In the genomic region with DNA sequence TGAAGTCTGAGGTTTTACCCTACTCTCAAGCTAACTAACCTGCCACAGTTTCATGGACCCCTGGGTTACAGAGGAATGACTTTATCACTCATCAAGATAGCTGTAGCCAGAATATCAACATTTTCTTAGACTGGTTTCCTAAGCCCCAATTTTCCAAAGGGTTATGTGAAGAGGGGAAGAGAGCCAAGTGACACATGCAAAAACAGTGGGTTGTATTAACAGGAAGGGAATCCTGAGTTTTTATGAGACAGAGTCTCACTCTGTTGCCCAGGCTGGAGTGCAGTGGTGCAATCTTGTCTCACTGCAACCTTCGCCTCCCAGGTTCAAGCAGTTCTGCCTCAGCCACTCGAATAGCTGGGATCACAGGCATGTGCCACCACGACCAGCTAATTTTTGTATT, we compare ENCODE assay signal across 9 cellular contexts. TPM values are rescaled to one million over a fixed set of nuclear protein-coding genes. Genes with fewer than 3 reads are reported as not detected.
DNase-seq lines count a peak whose midpoint lies in the region; ATAC-seq and TF ChIP-seq lines count a peak whose summit lies in the region.
"Had no signal": no experiment of that assay in that cellular context is flagged by ENCODE, and none has a peak within 500 bp of the region (broad histone marks: within the 10 kb centered on the region; RNA-seq: fewer than 3 reads in every experiment).

No MANE protein-coding gene starts in this region.

- DNase-seq in GM12865 (ENCODE audit: low read depth): no peak
- DNase-seq in Peyer's patch: no peak
- DNase-seq in iPS-NIHi7 (ENCODE audit: extremely low spot score): no peak
- no peak for DNase-seq in Caco-2
- DNase-seq in SJCRH30: no peak
- DNase-seq in heart left ventricle: no peak

- H3K27me3 ChIP-seq in Peyer's patch (no peaks in the 10 kb centered on the region), muscle layer of duodenum (ENCODE audit: low read depth, low read length) (no peaks in the 10 kb centered on the region), Caco-2 (replicated peaks; ENCODE audit: control insufficient read depth, insufficient read depth, low read length) (no peaks in the 10 kb centered on the region), SJCRH30 (no peaks in the 10 kb centered on the region), heart left ventricle (no peaks in the 10 kb centered on the region)
- H3K27me3 ChIP-seq: gastroesophageal sphincter had no signal

- no TSS peak for BruUV-seq in Caco-2 (replicated peaks; lab: Mats Ljungman, UMichigan)

- H3K4me3 ChIP-seq in GM12865 (ENCODE audit: low read depth, low read length) (peak overlapping the region; percentile 52), Peyer's patch (peak overlapping the region in 1 of 4 donors; percentile 6), muscle layer of duodenum (ENCODE audit: low read depth in 1 of 2, low read length in 2 of 2) (no peak overlapping the region), Caco-2 (ENCODE audit: low read depth, low read length) (no peak overlapping the region), SJCRH30 (no peak overlapping the region), heart left ventricle (no peak overlapping the region)
- H3K4me3 ChIP-seq: gastroesophageal sphincter had no signal

- no peak overlapping the region for H3K27ac Mint-ChIP-seq in Caco-2 (ENCODE audit: unreplicated experiment)

- ATAC-seq in GM21786 (IDR thresholded peaks at IDR 0.05; ENCODE audit: unreplicated experiment) (peak; percentile 0), heart left ventricle (no peak)
- ATAC-seq: gastroesophageal sphincter had no signal

- no peaks in the 10 kb centered on the region for H3K27me3 Mint-ChIP-seq in Caco-2 (ENCODE audit: insufficient read depth, unreplicated experiment)

- no peaks in the 10 kb centered on the region for H3K36me3 ChIP-seq in Peyer's patch
- H3K36me3 ChIP-seq in muscle layer of duodenum (ENCODE audit: control insufficient read depth in 1 of 2, insufficient read depth in 2 of 2, low read length in 2 of 2): no peaks in the 10 kb centered on the region
- no peaks in the 10 kb centered on the region for H3K36me3 ChIP-seq in Caco-2 (ENCODE audit: control insufficient read depth, insufficient read depth, low read length)
- H3K36me3 ChIP-seq in SJCRH30: no peaks in the 10 kb centered on the region
- no peaks in the 10 kb centered on the region for H3K36me3 ChIP-seq in heart left ventricle
- H3K36me3 ChIP-seq: gastroesophageal sphincter had no signal

- TF ChIP-seq CTCF in GM12865 (IDR thresholded peaks at IDR 0.05; ENCODE audit: insufficient read depth, low read depth, low read length, missing control alignments) (no peak), Peyer's patch (IDR thresholded peaks at IDR 0.05) (no peak), Caco-2 (IDR thresholded peaks at IDR 0.05; ENCODE audit: insufficient read depth in 1 of 2, low read depth in 1 of 2, low read length in 1 of 2, severe bottlenecking in 1 of 2, unreplicated experiment in 1 of 2) (no peak), heart left ventricle (IDR thresholded peaks at IDR 0.05) (no peak)

- 59 to 84% (median 72%) methylated on average over 3 of the region's 3 CpGs for whole genome bisulfite sequencing in heart left ventricle, 4 donors

- peaks cover 7% of the 10 kb centered on the region for H3K4me1 Mint-ChIP-seq in Caco-2 (ENCODE audit: low read depth, unreplicated experiment)

- POLR2A ChIA-PET in Caco-2 (lab: Charles Lee): interaction anchor here (0.5 to 0.6 kb wide), 2 partner anchors 62 to 73 kb away, joined by 4 to 10 read pairs; no protein-coding TSS in a partner anchor

- H3K36me3 Mint-ChIP-seq in Caco-2 (ENCODE audit: insufficient read depth, unreplicated experiment): no peaks in the 10 kb centered on the region

- H3K9me3 ChIP-seq in Peyer's patch (no peaks in the 10 kb centered on the region), muscle layer of duodenum (ENCODE audit: control insufficient read depth in 1 of 2, low read length in 2 of 2) (no peaks in the 10 kb centered on the region), Caco-2 (no peaks in the 10 kb centered on the region), SJCRH30 (replicated peaks) (no peaks in the 10 kb centered on the region), heart left ventricle (no peaks in the 10 kb centered on the region)
- H3K9me3 ChIP-seq: gastroesophageal sphincter had no signal

- H3K9me3 Mint-ChIP-seq in Caco-2 (ENCODE audit: unreplicated experiment): no peaks in the 10 kb centered on the region

- CTCF ChIA-PET in Caco-2 (lab: Charles Lee): interaction anchor here (0.5 to 2.5 kb wide), 2 partner anchors 18 to 1481 kb away, joined by 4 to 8 read pairs; no protein-coding TSS in a partner anchor

- H3K27ac ChIP-seq in Peyer's patch (peak overlapping the region; percentile 39 to 95 (median 45)), muscle layer of duodenum (ENCODE audit: low read length) (peak overlapping the region; percentile 71), SJCRH30 (no peak overlapping the region), heart left ventricle (peak overlapping the region in 4 of 12 donors; percentile 21 to 78 (median 32))

- intact Hi-C loops in Caco-2 (cut with micrococcal nuclease; ENCODE audit: unreplicated experiment) (no loop called here), heart left ventricle (cut with DNase I) (no loop called here)

- TF ChIP-seq POLR2A in Peyer's patch (IDR thresholded peaks at IDR 0.05): no peak
- TF ChIP-seq POLR2A in heart left ventricle (IDR thresholded peaks at IDR 0.05): no peak

- no peak overlapping the region for H3K4me3 Mint-ChIP-seq in Caco-2 (ENCODE audit: unreplicated experiment)

- H3K4me1 ChIP-seq in Peyer's patch: peaks cover 8 to 57% (median 22%) of the 10 kb centered on the region in 4 donors
- peaks cover 8 to 18% of the 10 kb centered on the region in 2 donors for H3K4me1 ChIP-seq in muscle layer of duodenum (ENCODE audit: control insufficient read depth in 1 of 2, insufficient read depth in 2 of 2, low read length in 2 of 2)
- peaks cover 32% of the 10 kb centered on the region for H3K4me1 ChIP-seq in Caco-2
- H3K4me1 ChIP-seq in SJCRH30: no peaks in the 10 kb centered on the region
- H3K4me1 ChIP-seq in heart left ventricle: peaks cover 6 to 73% (median 33%) of the 10 kb centered on the region in 12 donors

RNA-seq across cellular contexts. Expression of a gene that starts 5.4 kb away (rescaled TPM):
- 100 to 1,000 TPM in 3 of 4 donors, 10 to 100 TPM in 1; 72.5 to 128 (median 108) TPM for total RNA-seq in Peyer's patch
- 45.2 and 48.3 TPM in 2 replicates for total RNA-seq in Caco-2 (2022)
- 15.3 and 16.1 TPM in 2 replicates for total RNA-seq in SJCRH30 (2014; rRNA removed; shearing (Covaris generic))
- total RNA-seq in heart left ventricle: 10 to 100 TPM; 55.8 to 96.5 (median 73.3) TPM
- polyA plus RNA-seq in heart left ventricle: 10 to 100 TPM; 51.8 to 72.8 TPM

RNA-seq across cellular contexts. Expression of a gene that starts 48.0 kb away (rescaled TPM):
- total RNA-seq in Peyer's patch (1 to 10 TPM in 2 of 4 donors, not detected in 2; 1.7 to 6.6 TPM), Caco-2 (2022) (2.2 and 2.4 TPM in 2 replicates), heart left ventricle (1 to 10 TPM in 5 of 9 donors, under 1 TPM in 2, not detected in 2; 0.61 to 2.4 (median 1.2) TPM)
- 0.75 TPM in 1 of 2 replicates, not detected in the other for total RNA-seq in SJCRH30 (2014; rRNA removed; shearing (Covaris generic))
- under 1 TPM in 1 of 2 donors, not detected in 1; 0.36 TPM for polyA plus RNA-seq in heart left ventricle
- total RNA-seq: gastroesophageal sphincter had no signal
